ENCODE assay signal across 8 cellular contexts in genomic region chr12:94140556-94140955, GRCh38. TPM values are rescaled to one million over a fixed set of nuclear protein-coding genes. Genes with fewer than 3 reads are reported as not detected.
A peak's percentile ranks its signal among the peaks of the same experiment; 100 is the strongest.
DNase-seq lines count a peak whose midpoint lies in the region; ATAC-seq, FAIRE-seq and TF ChIP-seq lines count a peak whose summit lies in the region.

No MANE protein-coding gene starts in this region.

- ATAC-seq in GM19351 (IDR thresholded peaks at IDR 0.05; ENCODE audit: unreplicated experiment) (peak; percentile 74), GM18909 (IDR thresholded peaks at IDR 0.05; ENCODE audit: poor library complexity, unreplicated experiment) (no peak), HG02798 (IDR thresholded peaks at IDR 0.05; ENCODE audit: poor library complexity, unreplicated experiment) (no peak)

- H3K9me3 Mint-ChIP-seq in T-helper 2 cell treated with Interferon-gamma antibody and Interleukin-4, amounts not matched to agents 5 μg/mL and 100 μg/mL, for 36 hours, result no peaks in the 10 kb centered on the region

- no TSS peak for BruUV-seq in A673 (replicated peaks; lab: Mats Ljungman, UMichigan)

- no peak overlapping the region for H3K4me3 Mint-ChIP-seq in T-helper 2 cell treated with Interferon-gamma antibody and Interleukin-4, amounts not matched to agents 5 μg/mL and 100 μg/mL, for 36 hours

- H3K4me3 ChIP-seq in A673 (ENCODE audit: low read depth, low read length, poor library complexity, severe bottlenecking), result no peak overlapping the region
- H3K4me3 ChIP-seq in bronchial epithelial cell (ENCODE audit: low read depth, low read length), result no peak overlapping the region
- H3K4me3 ChIP-seq in smooth muscle cell, result no peak overlapping the region

- no peaks in the 10 kb centered on the region for H4K20me1 ChIP-seq in smooth muscle cell (ENCODE audit: low read depth)

- H3K4me1 Mint-ChIP-seq in T-helper 2 cell treated with Interferon-gamma antibody and Interleukin-4, amounts not matched to agents 5 μg/mL and 100 μg/mL, for 36 hours (ENCODE audit: low read depth), result peaks cover 7% of the 10 kb centered on the region

- H3K4me1 ChIP-seq in A673 (ENCODE audit: insufficient read depth, low read length, poor library complexity, severe bottlenecking) (no peaks in the 10 kb centered on the region), smooth muscle cell (ENCODE audit: low read depth) (no peaks in the 10 kb centered on the region)

- H3K27ac Mint-ChIP-seq in T-helper 2 cell treated with Interferon-gamma antibody and Interleukin-4, amounts not matched to agents 5 μg/mL and 100 μg/mL, for 36 hours, result no peak overlapping the region

- CTCF ChIA-PET in A673 (lab: Charles Lee), result interaction anchor here (1.0 kb wide), 1 partner anchor 394 kb away, joined by 3 read pairs; no protein-coding TSS in a partner anchor

- H3K9me3 ChIP-seq in A673 (ENCODE audit: low read depth, low read length, poor library complexity, severe bottlenecking) (no peaks in the 10 kb centered on the region), smooth muscle cell (replicated peaks; ENCODE audit: low read depth) (no peaks in the 10 kb centered on the region)

- POLR2A ChIA-PET in A673 (lab: Charles Lee; ENCODE audit: low non-redundant PET), result no interaction called here

- H2AFZ ChIP-seq in smooth muscle cell (ENCODE audit: low read depth), result no peak overlapping the region

- WGBS in smooth muscle cell (ENCODE audit: low lambda C conversion rate), result 81% methylated on average over 13 of the region's 13 CpGs

- no peaks in the 10 kb centered on the region for H3K36me3 Mint-ChIP-seq in T-helper 2 cell treated with Interferon-gamma antibody and Interleukin-4, amounts not matched to agents 5 μg/mL and 100 μg/mL, for 36 hours (ENCODE audit: low read depth)

- H3K79me2 ChIP-seq in smooth muscle cell (ENCODE audit: low read depth), result no peaks in the 10 kb centered on the region

- no peak overlapping the region for H3K27ac ChIP-seq in A673 (ENCODE audit: low read depth, low read length, poor library complexity, severe bottlenecking)
- H3K27ac ChIP-seq in smooth muscle cell (ENCODE audit: low read depth), result no peak overlapping the region

- no peak for FAIRE-seq in bronchial epithelial cell (lab: Jason Lieb, UNC)

- no peak overlapping the region for H3K4me2 ChIP-seq in smooth muscle cell

- no peak overlapping the region for H3K9ac ChIP-seq in smooth muscle cell (ENCODE audit: low read depth)

- H3K27me3 Mint-ChIP-seq in T-helper 2 cell treated with Interferon-gamma antibody and Interleukin-4, amounts not matched to agents 5 μg/mL and 100 μg/mL, for 36 hours (ENCODE audit: low read depth), result peaks cover 16% of the 10 kb centered on the region

- intact Hi-C loops in A673 (cut with micrococcal nuclease; ENCODE audit: unreplicated experiment), result loop anchor here (10.0 kb wide), 1 partner anchor 624 kb away; no protein-coding TSS in a partner anchor

- no peaks in the 10 kb centered on the region for H3F3A ChIP-seq in smooth muscle cell (ENCODE audit: low read depth)

- TF ChIP-seq CTCF in A673 (conservative IDR thresholded peaks at IDR 0.05; ENCODE audit: low read depth, low read length) (peak; percentile 56), bronchial epithelial cell (IDR thresholded peaks at IDR 0.05; ENCODE audit: insufficient read depth, low read length, severe bottlenecking) (peak; percentile 38), smooth muscle cell (IDR thresholded peaks at IDR 0.05; ENCODE audit: borderline replicate concordance, insufficient read depth, poor library complexity, severe bottlenecking) (peak; percentile 23)

- DNase-seq in A673 (ENCODE audit: low spot score), result no peak
- peak; percentile 41 for DNase-seq in T-helper 2 cell treated with Interferon-gamma antibody and Interleukin-4, amounts not matched to agents 5 μg/mL and 100 μg/mL, for 36 hours (ENCODE audit: low spot score)
- peak; percentile 6 for DNase-seq in bronchial epithelial cell (ENCODE audit: low read depth)
- no peak for DNase-seq in smooth muscle cell (lab: John Stamatoyannopoulos, UW; ENCODE audit: unreplicated experiment)
- DNase-seq in NCI-H187 treated with DMSO at 0.1 percent for 48 hours (lab: John Stamatoyannopoulos, UW), result no peak

- peaks cover 24% of the 10 kb centered on the region for H3K27me3 ChIP-seq in A673 (replicated peaks; ENCODE audit: insufficient read depth, low read depth, low read length, poor library complexity)
- no peaks in the 10 kb centered on the region for H3K27me3 ChIP-seq in bronchial epithelial cell (ENCODE audit: control insufficient read depth, insufficient read depth, low read length)
- H3K27me3 ChIP-seq in smooth muscle cell (ENCODE audit: low read depth), result peaks cover 51% of the 10 kb centered on the region

- H3K36me3 ChIP-seq in A673 (ENCODE audit: insufficient read depth, low read length, poor library complexity, severe bottlenecking) (no peaks in the 10 kb centered on the region), bronchial epithelial cell (ENCODE audit: control insufficient read depth, insufficient read depth, low read length) (no peaks in the 10 kb centered on the region), smooth muscle cell (ENCODE audit: low read depth) (no peaks in the 10 kb centered on the region)

RNA-seq across cellular contexts. Expression of gene PLXNC1, which starts 7.8 kb away (rescaled TPM):
- total RNA-seq in A673 (2021) (0.30 and 0.76 TPM in 2 replicates), bronchial epithelial cell (under 0.01 TPM in 2 replicates), smooth muscle cell (0.49 and 0.81 TPM in 2 replicates)
- 0.66 and 0.70 TPM in 2 replicates for polyA plus RNA-seq in smooth muscle cell

Comparison
In these comparisons a context has a peak if more than half of its experiments do, and no peak if none do; other contexts are left out.
1. DNase-seq: peak in T-helper 2 cell treated with Interferon-gamma antibody and Interleukin-4, amounts not matched to agents 5 μg/mL and 100 μg/mL, for 36 hours (single experiment) and bronchial epithelial cell (single experiment); none in A673 (single experiment), smooth muscle cell (single experiment) and NCI-H187 treated with DMSO at 0.1 percent for 48 hours (single experiment).
2. Peak in every context shown above with its lines, with median percentiles within 50 percentile points of each other: CTCF ChIP-seq.